Comparison of ENCODE assay signal across 16 cellular contexts in the genomic region with DNA sequence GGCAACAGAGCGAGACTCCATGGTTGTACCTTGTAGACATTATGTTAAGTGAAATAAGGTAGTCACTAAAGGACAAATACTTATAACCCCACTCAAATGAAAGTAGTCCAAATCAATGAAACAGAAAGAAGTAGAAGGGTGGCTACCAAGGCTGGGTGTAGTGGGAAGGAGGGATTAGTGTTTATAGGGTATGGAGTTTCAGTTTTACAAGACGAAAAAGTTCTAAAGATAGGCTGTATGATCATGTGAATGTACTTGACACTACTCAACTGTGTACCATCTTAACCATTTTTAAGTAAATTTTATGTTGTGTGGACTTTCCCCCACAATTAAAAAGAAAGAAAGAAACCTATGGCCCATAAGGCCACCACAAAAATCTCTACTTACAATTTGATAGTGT. TPM values are rescaled to one million over a fixed set of nuclear protein-coding genes. Genes with fewer than 3 reads are reported as not detected.
DNase-seq lines count a peak whose midpoint lies in the region; ATAC-seq and TF ChIP-seq lines count a peak whose summit lies in the region.
"Had no signal": no experiment of that assay in that cellular context is flagged by ENCODE, and none has a peak within 500 bp of the region (broad histone marks: within the 10 kb centered on the region; RNA-seq: fewer than 3 reads in every experiment).

No MANE protein-coding gene starts in this region.

- H3K27ac Mint-ChIP-seq in stimulated activated effector memory CD8-positive, alpha-beta T cell treated with anti-CD3 and anti-CD28 coated beads, Interleukin-12 subunit alpha, Interleukin-12 subunit beta, amount 100 ng/mL, for 72 hours = no peak overlapping the region
- H3K27ac Mint-ChIP-seq: activated CD4-positive, alpha-beta T cell treated with anti-CD3 and anti-CD28 coated beads, Interleukin-2, amount 10 ng/mL, durations not matched to agents 7 days and 5 days; activated naive CD4-positive, alpha-beta T cell treated with anti-CD3 and anti-CD28 coated beads, Interleukin-2, amount 10 ng/mL, durations not matched to agents 7 days and 5 days had no signal

- H3K27ac ChIP-seq in right cardiac atrium (ENCODE audit: low read length) = no peak overlapping the region
- H3K27ac ChIP-seq in prostate gland = no peak overlapping the region
- H3K27ac ChIP-seq: SJSA1 had no signal

- H3K9me3 Mint-ChIP-seq in stimulated activated effector memory CD8-positive, alpha-beta T cell treated with anti-CD3 and anti-CD28 coated beads, Interleukin-12 subunit alpha, Interleukin-12 subunit beta, amount 100 ng/mL, for 72 hours = no peaks in the 10 kb centered on the region
- H3K9me3 Mint-ChIP-seq: activated CD4-positive, alpha-beta T cell treated with anti-CD3 and anti-CD28 coated beads, Interleukin-2, amount 10 ng/mL, durations not matched to agents 7 days and 5 days; activated naive CD4-positive, alpha-beta T cell treated with anti-CD3 and anti-CD28 coated beads, Interleukin-2, amount 10 ng/mL, durations not matched to agents 7 days and 5 days; central memory CD8-positive, alpha-beta T cell had no signal

- H3K9me3 ChIP-seq in right cardiac atrium (ENCODE audit: control insufficient read depth, low read length) (no peaks in the 10 kb centered on the region), prostate gland (no peaks in the 10 kb centered on the region)
- H3K9me3 ChIP-seq: Caco-2, SJSA1 had no signal

- H3K4me1 Mint-ChIP-seq in stimulated activated effector memory CD8-positive, alpha-beta T cell treated with anti-CD3 and anti-CD28 coated beads, Interleukin-12 subunit alpha, Interleukin-12 subunit beta, amount 100 ng/mL, for 72 hours = no peaks in the 10 kb centered on the region
- H3K4me1 Mint-ChIP-seq: activated CD4-positive, alpha-beta T cell treated with anti-CD3 and anti-CD28 coated beads, Interleukin-2, amount 10 ng/mL, durations not matched to agents 7 days and 5 days; activated naive CD4-positive, alpha-beta T cell treated with anti-CD3 and anti-CD28 coated beads, Interleukin-2, amount 10 ng/mL, durations not matched to agents 7 days and 5 days; central memory CD8-positive, alpha-beta T cell had no signal

- TF ChIP-seq CTCF in prostate gland (IDR thresholded peaks at IDR 0.05) = no peak

- TF ChIP-seq POLR2A in prostate gland (IDR thresholded peaks at IDR 0.05) = no peak

- H3K4me3 ChIP-seq in right cardiac atrium (ENCODE audit: low read length) (no peak overlapping the region), prostate gland (no peak overlapping the region)
- H3K4me3 ChIP-seq: SJSA1 had no signal

- intact Hi-C loops in right cardiac atrium (cut with DNase I) (no loop called here), prostate gland (cut with DNase I) (no loop called here)

- H3K36me3 Mint-ChIP-seq in stimulated activated effector memory CD8-positive, alpha-beta T cell treated with anti-CD3 and anti-CD28 coated beads, Interleukin-12 subunit alpha, Interleukin-12 subunit beta, amount 100 ng/mL, for 72 hours = no peaks in the 10 kb centered on the region
- H3K36me3 Mint-ChIP-seq: activated naive CD4-positive, alpha-beta T cell treated with anti-CD3 and anti-CD28 coated beads, Interleukin-2, amount 10 ng/mL, durations not matched to agents 7 days and 5 days had no signal

- H3K36me3 ChIP-seq in prostate gland = peaks cover 4 to 8% of the 10 kb centered on the region in 2 donors

- H3K27me3 ChIP-seq in right cardiac atrium (ENCODE audit: control insufficient read depth, insufficient read depth) = no peaks in the 10 kb centered on the region
- H3K27me3 ChIP-seq in prostate gland (replicated peaks; ENCODE audit: insufficient read depth) = no peaks in the 10 kb centered on the region
- H3K27me3 ChIP-seq: SJSA1 had no signal

- no peak overlapping the region for H3K4me3 Mint-ChIP-seq in stimulated activated effector memory CD8-positive, alpha-beta T cell treated with anti-CD3 and anti-CD28 coated beads, Interleukin-12 subunit alpha, Interleukin-12 subunit beta, amount 100 ng/mL, for 72 hours
- H3K4me3 Mint-ChIP-seq: activated CD4-positive, alpha-beta T cell treated with anti-CD3 and anti-CD28 coated beads, Interleukin-2, amount 10 ng/mL, durations not matched to agents 7 days and 5 days; activated naive CD4-positive, alpha-beta T cell treated with anti-CD3 and anti-CD28 coated beads, Interleukin-2, amount 10 ng/mL, durations not matched to agents 7 days and 5 days; central memory CD8-positive, alpha-beta T cell had no signal

- WGBS in right cardiac atrium = 88% methylated on average over 2 of the region's 2 CpGs
- WGBS in prostate gland = 86% methylated on average over 2 of the region's 2 CpGs

- H3K4me1 ChIP-seq in right cardiac atrium (ENCODE audit: control insufficient read depth, insufficient read depth, low read length) (no peaks in the 10 kb centered on the region), prostate gland (replicated peaks) (no peaks in the 10 kb centered on the region)
- H3K4me1 ChIP-seq: Caco-2, SJSA1 had no signal

- ATAC-seq in GM19351 (IDR thresholded peaks at IDR 0.05; ENCODE audit: unreplicated experiment) (peak; percentile 92), HG02588 (IDR thresholded peaks at IDR 0.05; ENCODE audit: unreplicated experiment) (peak; percentile 90), HG03159 (IDR thresholded peaks at IDR 0.05; ENCODE audit: unreplicated experiment) (peak; percentile 85), right cardiac atrium (no peak)
- peak; percentile 55 for ATAC-seq in stimulated activated effector memory CD8-positive, alpha-beta T cell treated with anti-CD3 and anti-CD28 coated beads, Interleukin-12 subunit alpha, Interleukin-12 subunit beta, amount 100 ng/mL, for 72 hours

- DNase-seq in stimulated activated effector memory CD8-positive, alpha-beta T cell treated with anti-CD3 and anti-CD28 coated beads, Interleukin-12 subunit alpha, Interleukin-12 subunit beta, amount 100 ng/mL, for 72 hours (ENCODE audit: low spot score in 2 of 2) = no peak
- DNase-seq in occipital lobe (lab: John Stamatoyannopoulos, UW) (no peak), right cardiac atrium (no peak), T-helper 1 cell (no peak), prostate gland (ENCODE audit: low spot score) (no peak)
- DNase-seq: activated CD4-positive, alpha-beta T cell treated with anti-CD3 and anti-CD28 coated beads, Interleukin-2, amount 10 ng/mL, durations not matched to agents 7 days and 5 days; activated naive CD4-positive, alpha-beta T cell treated with anti-CD3 and anti-CD28 coated beads, Interleukin-2, amount 10 ng/mL, durations not matched to agents 7 days and 5 days; Caco-2; mesendoderm; NCI-H510A; substantia nigra had no signal

RNA-seq across cellular contexts. Expression of gene ALDH7A1, which starts 32.2 kb away (rescaled TPM):
- 34.3 TPM for total RNA-seq in occipital lobe
- total RNA-seq in right cardiac atrium = 10 to 100 TPM; 26.1 to 50.3 (median 32.7) TPM
- 31.6 TPM for polyA plus RNA-seq in right cardiac atrium
- total RNA-seq in prostate gland = 10 to 100 TPM; 59.8 to 62.7 TPM

RNA-seq across cellular contexts. Expression of gene PHAX, which starts 37.9 kb away (rescaled TPM):
- total RNA-seq in occipital lobe (103 TPM), right cardiac atrium (10 to 100 TPM; 26.8 to 34.3 (median 33.9) TPM), prostate gland (10 to 100 TPM; 22.2 to 40.7 TPM)
- 23.8 TPM for polyA plus RNA-seq in right cardiac atrium

Comparison
In these comparisons a context has a peak if more than half of its experiments do, and no peak if none do; other contexts are left out.
1. ATAC-seq: peak in GM19351 (single experiment), HG02588 (single experiment), HG03159 (single experiment) and stimulated activated effector memory CD8-positive, alpha-beta T cell treated with anti-CD3 and anti-CD28 coated beads, Interleukin-12 subunit alpha, Interleukin-12 subunit beta, amount 100 ng/mL, for 72 hours (single experiment); none in right cardiac atrium (0 of 2).